In the genomic region with DNA sequence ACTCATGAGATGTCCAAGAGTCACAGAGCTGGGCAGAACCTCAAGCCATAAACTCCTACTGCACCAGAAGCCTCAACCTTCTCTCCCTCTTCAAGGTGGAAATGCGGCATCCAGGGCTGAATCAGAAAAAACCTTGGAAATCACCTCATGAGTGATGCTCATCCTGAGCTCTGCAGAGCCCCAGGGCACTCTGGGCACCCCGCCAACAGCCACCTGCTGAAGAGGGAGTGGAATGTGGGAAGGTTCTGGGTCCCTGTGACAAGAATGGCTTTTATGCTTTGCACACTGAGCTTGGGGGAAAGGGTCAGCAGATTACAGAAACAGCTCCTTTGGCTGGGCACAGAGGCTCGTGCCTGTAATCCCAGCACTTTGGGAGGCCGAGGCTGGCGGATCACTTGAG, we compare ENCODE assay signal across 9 cellular contexts. TPM values are rescaled to one million over a fixed set of nuclear protein-coding genes. Genes with fewer than 3 reads are reported as not detected.
DNase-seq lines count a peak whose midpoint lies in the region; ATAC-seq and TF ChIP-seq lines count a peak whose summit lies in the region.
"Had no signal": no experiment of that assay in that cellular context is flagged by ENCODE, and none has a peak within 500 bp of the region (broad histone marks: within the 10 kb centered on the region; RNA-seq: fewer than 3 reads in every experiment).

No MANE protein-coding gene starts in this region.

- H3K27ac Mint-ChIP-seq in activated T-helper 1 cell treated with anti-CD3 and anti-CD28 coated beads, Interleukin-12 subunit alpha, Interleukin-12 subunit beta, Interleukin-2, Interleukin-4 antibody, amounts not matched to agents 30 ng/mL and 10 ng/mL and 1 ng/mL, durations not matched to agents 14 hours and 24 hours and 36 hours: no peak overlapping the region

- no peak overlapping the region for H3K4me3 Mint-ChIP-seq in activated T-helper 1 cell treated with anti-CD3 and anti-CD28 coated beads, Interleukin-12 subunit alpha, Interleukin-12 subunit beta, Interleukin-2, Interleukin-4 antibody, amounts not matched to agents 30 ng/mL and 10 ng/mL and 1 ng/mL, durations not matched to agents 14 hours and 24 hours and 36 hours

- H3K9me3 Mint-ChIP-seq in activated T-helper 1 cell treated with anti-CD3 and anti-CD28 coated beads, Interleukin-12 subunit alpha, Interleukin-12 subunit beta, Interleukin-2, Interleukin-4 antibody, amounts not matched to agents 30 ng/mL and 10 ng/mL and 1 ng/mL, durations not matched to agents 14 hours and 24 hours and 36 hours: no peaks in the 10 kb centered on the region

- no peaks in the 10 kb centered on the region for H3K9me2 ChIP-seq in DOHH2 (replicated peaks; ENCODE audit: control insufficient read depth, low read length)

- H3K27ac ChIP-seq in DOHH2 (ENCODE audit: low read depth, low read length) (no peak overlapping the region), lower lobe of right lung (no peak overlapping the region)
- H3K27ac ChIP-seq: cardiac muscle cell had no signal

- no peaks in the 10 kb centered on the region for H3K27me3 ChIP-seq in DOHH2 (ENCODE audit: control insufficient read depth, low read length)
- no peaks in the 10 kb centered on the region for H3K27me3 ChIP-seq in lower lobe of right lung (ENCODE audit: low read depth)
- H3K27me3 ChIP-seq: cardiac muscle cell had no signal

- in situ Hi-C loops in SK-MEL-5 (cut with HindIII; ENCODE audit: low pct_unique_long_range_greater_than_20kb, low sequenced_read_pairs): no loop called here

- H3K9me3 ChIP-seq in DOHH2 (ENCODE audit: control insufficient read depth, insufficient read depth, low read length) (no peaks in the 10 kb centered on the region), lower lobe of right lung (no peaks in the 10 kb centered on the region)

- H3K36me3 ChIP-seq in DOHH2 (ENCODE audit: control insufficient read depth, low read length): peaks cover 27% of the 10 kb centered on the region
- peaks cover 40% of the 10 kb centered on the region for H3K36me3 ChIP-seq in lower lobe of right lung
- H3K36me3 ChIP-seq: cardiac muscle cell had no signal

- no peaks in the 10 kb centered on the region for H3K79me2 ChIP-seq in DOHH2 (ENCODE audit: control insufficient read depth, low read length)

- H3K4me1 ChIP-seq in DOHH2 (ENCODE audit: control insufficient read depth, low read length) (peaks cover 45% of the 10 kb centered on the region), lower lobe of right lung (no peaks in the 10 kb centered on the region)

- DNase-seq in NCI-H1092 treated with DMSO at 0.1 percent for 48 hours (lab: John Stamatoyannopoulos, UW) (peak; percentile 47), SK-MEL-5 (ENCODE audit: low read depth, low spot score) (peak; percentile 50), lower lobe of right lung (peak; percentile 83), NOMO-1 treated with dmso at 0.1 percent for 144 hours (lab: John Stamatoyannopoulos, UW; ENCODE audit: unreplicated experiment) (no peak), occipital lobe (lab: John Stamatoyannopoulos, UW) (no peak)
- no peak for DNase-seq in activated T-helper 1 cell treated with anti-CD3 and anti-CD28 coated beads, Interleukin-12 subunit alpha, Interleukin-12 subunit beta, Interleukin-2, Interleukin-4 antibody, amounts not matched to agents 30 ng/mL and 10 ng/mL and 1 ng/mL, durations not matched to agents 14 hours and 24 hours and 36 hours (ENCODE audit: low spot score)

- peaks cover 4% of the 10 kb centered on the region; the same call in 1 of the 2 replicates for H4K20me1 ChIP-seq in DOHH2 (ENCODE audit: control insufficient read depth, insufficient read depth, low read depth, low read length)

- ATAC-seq in lower lobe of right lung (peak; percentile 68 to 79), HG03571 (IDR thresholded peaks at IDR 0.05; ENCODE audit: unreplicated experiment) (no peak)

- H3F3A ChIP-seq in DOHH2 (ENCODE audit: control insufficient read depth, insufficient read depth): no peaks in the 10 kb centered on the region; the same call in 1 of the 2 replicates

- TF ChIP-seq CTCF in DOHH2 (IDR thresholded peaks at IDR 0.05; ENCODE audit: low read depth, low read length, poor library complexity, severe bottlenecking) (no peak), lower lobe of right lung (IDR thresholded peaks at IDR 0.05) (no peak)

- peaks cover 9% of the 10 kb centered on the region for H3K4me1 Mint-ChIP-seq in activated T-helper 1 cell treated with anti-CD3 and anti-CD28 coated beads, Interleukin-12 subunit alpha, Interleukin-12 subunit beta, Interleukin-2, Interleukin-4 antibody, amounts not matched to agents 30 ng/mL and 10 ng/mL and 1 ng/mL, durations not matched to agents 14 hours and 24 hours and 36 hours (ENCODE audit: low read depth)

- intact Hi-C loops in lower lobe of right lung (cut with DNase I): no loop called here
- intact Hi-C loops in activated T-helper 1 cell treated with anti-CD3 and anti-CD28 coated beads, Interleukin-12 subunit alpha, Interleukin-12 subunit beta, Interleukin-2, Interleukin-4 antibody, amounts not matched to agents 30 ng/mL and 10 ng/mL and 1 ng/mL, durations not matched to agents 14 hours and 24 hours and 36 hours (cut with micrococcal nuclease): no loop called here

- H3K4me2 ChIP-seq in DOHH2 (ENCODE audit: low read length): peak overlapping the region; percentile 66; the same call in 1 of the 2 replicates

- H3K27me3 Mint-ChIP-seq in activated T-helper 1 cell treated with anti-CD3 and anti-CD28 coated beads, Interleukin-12 subunit alpha, Interleukin-12 subunit beta, Interleukin-2, Interleukin-4 antibody, amounts not matched to agents 30 ng/mL and 10 ng/mL and 1 ng/mL, durations not matched to agents 14 hours and 24 hours and 36 hours (ENCODE audit: insufficient read depth): no peaks in the 10 kb centered on the region

- H3K4me3 ChIP-seq in DOHH2 (ENCODE audit: low read length) (no peak overlapping the region), lower lobe of right lung (no peak overlapping the region)
- H3K4me3 ChIP-seq: cardiac muscle cell had no signal

- peaks cover 8% of the 10 kb centered on the region for H3K36me3 Mint-ChIP-seq in activated T-helper 1 cell treated with anti-CD3 and anti-CD28 coated beads, Interleukin-12 subunit alpha, Interleukin-12 subunit beta, Interleukin-2, Interleukin-4 antibody, amounts not matched to agents 30 ng/mL and 10 ng/mL and 1 ng/mL, durations not matched to agents 14 hours and 24 hours and 36 hours (ENCODE audit: low read depth)

RNA-seq across cellular contexts. Expression of a gene that starts 18.8 kb away (rescaled TPM):
- total RNA-seq in SK-MEL-5 (2014; rRNA removed; shearing (Covaris generic)): 45.4 and 48.7 TPM in 2 replicates
- polyA plus RNA-seq in SK-MEL-5 (2015; cell fraction: cytosol; rRNA removed): 39.9 and 62.9 TPM in 2 replicates
- polyA plus RNA-seq in SK-MEL-5 (2015; cell fraction: nucleus; rRNA removed): 57.5 and 67.0 TPM in 2 replicates
- total RNA-seq in lower lobe of right lung (10.2 TPM), occipital lobe (13.7 TPM)
- 74.9 TPM in 2 replicates for total RNA-seq in activated T-helper 1 cell treated with anti-CD3 and anti-CD28 coated beads, Interleukin-12 subunit alpha, Interleukin-12 subunit beta, Interleukin-2, Interleukin-4 antibody, amounts not matched to agents 30 ng/mL and 10 ng/mL and 1 ng/mL, durations not matched to agents 14 hours and 24 hours and 36 hours

RNA-seq across cellular contexts. Expression of a gene that starts 18.8 kb away (rescaled TPM):
- 34.3 and 49.2 TPM in 2 replicates for total RNA-seq in SK-MEL-5 (2014; rRNA removed; shearing (Covaris generic))
- polyA plus RNA-seq in SK-MEL-5 (2015; cell fraction: cytosol; rRNA removed): 50.5 and 53.1 TPM in 2 replicates
- polyA plus RNA-seq in SK-MEL-5 (2015; cell fraction: nucleus; rRNA removed): 25.8 and 30.4 TPM in 2 replicates
- total RNA-seq in lower lobe of right lung (22.6 TPM), occipital lobe (15.0 TPM)
- total RNA-seq in activated T-helper 1 cell treated with anti-CD3 and anti-CD28 coated beads, Interleukin-12 subunit alpha, Interleukin-12 subunit beta, Interleukin-2, Interleukin-4 antibody, amounts not matched to agents 30 ng/mL and 10 ng/mL and 1 ng/mL, durations not matched to agents 14 hours and 24 hours and 36 hours: 47.8 and 48.6 TPM in 2 replicates

RNA-seq across cellular contexts. Expression of a gene that starts 28.1 kb away (rescaled TPM):
- total RNA-seq in SK-MEL-5 (2014; rRNA removed; shearing (Covaris generic)): 192 and 204 TPM in 2 replicates
- polyA plus RNA-seq in SK-MEL-5 (2015; cell fraction: cytosol; rRNA removed): 234 and 246 TPM in 2 replicates
- 64.0 and 89.2 TPM in 2 replicates for polyA plus RNA-seq in SK-MEL-5 (2015; cell fraction: nucleus; rRNA removed)
- total RNA-seq in lower lobe of right lung (44.5 TPM), occipital lobe (24.2 TPM)
- 56.2 and 56.4 TPM in 2 replicates for total RNA-seq in activated T-helper 1 cell treated with anti-CD3 and anti-CD28 coated beads, Interleukin-12 subunit alpha, Interleukin-12 subunit beta, Interleukin-2, Interleukin-4 antibody, amounts not matched to agents 30 ng/mL and 10 ng/mL and 1 ng/mL, durations not matched to agents 14 hours and 24 hours and 36 hours

RNA-seq across cellular contexts. Expression of a gene that starts 53.4 kb away (rescaled TPM):
- 48.7 and 52.0 TPM in 2 replicates for total RNA-seq in SK-MEL-5 (2014; rRNA removed; shearing (Covaris generic))
- polyA plus RNA-seq in SK-MEL-5 (2015; cell fraction: cytosol; rRNA removed): 110 and 142 TPM in 2 replicates
- 44.3 and 66.1 TPM in 2 replicates for polyA plus RNA-seq in SK-MEL-5 (2015; cell fraction: nucleus; rRNA removed)
- 43.1 TPM for total RNA-seq in lower lobe of right lung
- total RNA-seq in activated T-helper 1 cell treated with anti-CD3 and anti-CD28 coated beads, Interleukin-12 subunit alpha, Interleukin-12 subunit beta, Interleukin-2, Interleukin-4 antibody, amounts not matched to agents 30 ng/mL and 10 ng/mL and 1 ng/mL, durations not matched to agents 14 hours and 24 hours and 36 hours: 40.8 and 41.8 TPM in 2 replicates
- 13.4 TPM for total RNA-seq in occipital lobe

Comparison
In these comparisons a context has a peak if more than half of its experiments do, and no peak if none do; other contexts are left out.
1. DNase-seq: peak in NCI-H1092 treated with DMSO at 0.1 percent for 48 hours (single experiment), SK-MEL-5 (single experiment) and lower lobe of right lung (single experiment); none in activated T-helper 1 cell treated with anti-CD3 and anti-CD28 coated beads, Interleukin-12 subunit alpha, Interleukin-12 subunit beta, Interleukin-2, Interleukin-4 antibody, amounts not matched to agents 30 ng/mL and 10 ng/mL and 1 ng/mL, durations not matched to agents 14 hours and 24 hours and 36 hours (single experiment), NOMO-1 treated with dmso at 0.1 percent for 144 hours (single experiment) and occipital lobe (single experiment).